ENCODE assay signal across 18 cellular contexts in the genomic region with DNA sequence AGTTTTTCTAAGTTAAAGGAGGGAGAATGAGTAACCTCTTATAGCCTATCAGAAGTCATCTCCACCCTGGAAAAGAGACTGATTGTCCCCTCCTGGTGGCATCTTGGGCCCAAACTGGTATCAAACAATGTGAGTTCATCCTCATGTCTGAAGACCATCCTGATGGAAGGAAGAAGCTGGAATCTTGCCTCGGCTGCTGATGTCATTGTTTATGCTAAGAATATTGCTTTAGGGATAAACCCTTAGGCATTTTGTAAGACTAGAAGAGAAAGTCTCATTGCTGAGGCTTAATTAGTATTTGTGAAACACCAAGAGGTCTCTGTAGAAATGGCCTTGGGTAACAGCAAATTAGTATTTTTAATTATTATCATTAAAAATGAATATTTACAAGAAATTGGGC.
A peak's percentile ranks its signal among the peaks of the same experiment; 100 is the strongest.
DNase-seq lines count a peak whose midpoint lies in the region; ATAC-seq and TF ChIP-seq lines count a peak whose summit lies in the region.
"Had no signal": no experiment of that assay in that cellular context is flagged by ENCODE, and none has a peak within 500 bp of the region (broad histone marks: within the 10 kb centered on the region; RNA-seq: fewer than 3 reads in every experiment).

No MANE protein-coding gene starts in this region.

- H3K4me3 Mint-ChIP-seq in activated T-cell treated with anti-CD3 and anti-CD28 coated beads, Interleukin-2, amount 50 U/mL, for 24 hours, result no peak overlapping the region
- H3K4me3 Mint-ChIP-seq: B cell had no signal

- no peaks in the 10 kb centered on the region for H3K36me3 ChIP-seq in adipocyte (ENCODE audit: control insufficient read depth, insufficient read depth, low read length, severe bottlenecking)
- H3K36me3 ChIP-seq: Peyer's patch, SJCRH30 had no signal

- no peak for TF ChIP-seq CTCF in AG04449 (IDR thresholded peaks at IDR 0.05; ENCODE audit: insufficient read depth, low read length, missing control alignments)
- no peak for TF ChIP-seq CTCF in foreskin fibroblast (IDR thresholded peaks at IDR 0.05; ENCODE audit: low read depth, low read length)

- no peaks in the 10 kb centered on the region for H3K27me3 ChIP-seq in adipocyte (replicated peaks; ENCODE audit: control insufficient read depth, insufficient read depth, low read length)
- H3K27me3 ChIP-seq: Peyer's patch, SJCRH30 had no signal

- no peak for ATAC-seq in GM21825 (IDR thresholded peaks at IDR 0.05; ENCODE audit: unreplicated experiment)
- no peak for ATAC-seq in HG03097 (IDR thresholded peaks at IDR 0.05; ENCODE audit: low FRiP score, unreplicated experiment)

- no peak overlapping the region for H3K4me3 ChIP-seq in AG04449 (ENCODE audit: low read depth, low read length)
- H3K4me3 ChIP-seq in adipocyte (ENCODE audit: low read length), result no peak overlapping the region
- no peak overlapping the region for H3K4me3 ChIP-seq in foreskin fibroblast (ENCODE audit: low read depth in 1 of 2, low read length in 2 of 2)
- H3K4me3 ChIP-seq: Peyer's patch, SJCRH30 had no signal

- DNase-seq in AG04449 (ENCODE audit: low read depth, low spot score), result peak; percentile 28
- DNase-seq in HCEC 1CT, result peak; percentile 5
- DNase-seq in adipocyte (ENCODE audit: low read depth), result peak; percentile 24
- peak; percentile 26 to 67 for DNase-seq in foreskin fibroblast
- DNase-seq in activated T-cell treated with anti-CD3 and anti-CD28 coated beads, Interleukin-2, amount 50 U/mL, for 24 hours, result no peak
- DNase-seq in NCI-H1694 (lab: John Stamatoyannopoulos, UW), result no peak
- DNase-seq: ACHN, DMS53, MV-4-11, NCI-H1105 treated with DMSO at 0.1 percent for 48 hours, NCI-H2081, NCI-H2171, NCI-H524 treated with DMSO at 0.1 percent for 48 hours, Peyer's patch, SJCRH30 had no signal

- H3K36me3 Mint-ChIP-seq in activated T-cell treated with anti-CD3 and anti-CD28 coated beads, Interleukin-2, amount 50 U/mL, for 24 hours (ENCODE audit: low read depth), result no peaks in the 10 kb centered on the region

- H3K9me3 ChIP-seq in adipocyte (ENCODE audit: control insufficient read depth, low read length), result no peaks in the 10 kb centered on the region
- H3K9me3 ChIP-seq: Peyer's patch, SJCRH30 had no signal

- H3K9me3 Mint-ChIP-seq in activated T-cell treated with anti-CD3 and anti-CD28 coated beads, Interleukin-2, amount 50 U/mL, for 24 hours, result peaks cover 2% of the 10 kb centered on the region

- no peak overlapping the region for H3K27ac Mint-ChIP-seq in activated T-cell treated with anti-CD3 and anti-CD28 coated beads, Interleukin-2, amount 50 U/mL, for 24 hours
- H3K27ac Mint-ChIP-seq: B cell had no signal

- no peaks in the 10 kb centered on the region for H3K27me3 Mint-ChIP-seq in activated T-cell treated with anti-CD3 and anti-CD28 coated beads, Interleukin-2, amount 50 U/mL, for 24 hours

- H3K4me1 Mint-ChIP-seq in activated T-cell treated with anti-CD3 and anti-CD28 coated beads, Interleukin-2, amount 50 U/mL, for 24 hours (ENCODE audit: low read depth), result no peaks in the 10 kb centered on the region
- H3K4me1 Mint-ChIP-seq: B cell had no signal

- POLR2A ChIA-PET in AG04449 (lab: Yijun Ruan, JAX), result no interaction called here

- no peak overlapping the region for H3K9ac ChIP-seq in adipocyte (ENCODE audit: low read length)

- CTCF ChIA-PET in AG04449 (lab: Yijun Ruan, JAX), result interaction anchor here (0.9 to 2.1 kb wide), 4 partner anchors 8 to 684 kb away, joined by 3 to 9 read pairs (median 5); no protein-coding TSS in a partner anchor

- H3K4me1 ChIP-seq in adipocyte (ENCODE audit: control insufficient read depth, insufficient read depth, low read length), result no peaks in the 10 kb centered on the region
- H3K4me1 ChIP-seq: Peyer's patch, SJCRH30 had no signal

Comparison
In these comparisons a context has a peak if more than half of its experiments do, and no peak if none do; other contexts are left out.
1. DNase-seq: peak in AG04449 (single experiment), HCEC 1CT (single experiment), adipocyte (single experiment) and foreskin fibroblast (2 of 2); none in activated T-cell treated with anti-CD3 and anti-CD28 coated beads, Interleukin-2, amount 50 U/mL, for 24 hours (single experiment) and NCI-H1694 (single experiment).